31 cellular contexts compared by ENCODE assay signal in the genomic region with DNA sequence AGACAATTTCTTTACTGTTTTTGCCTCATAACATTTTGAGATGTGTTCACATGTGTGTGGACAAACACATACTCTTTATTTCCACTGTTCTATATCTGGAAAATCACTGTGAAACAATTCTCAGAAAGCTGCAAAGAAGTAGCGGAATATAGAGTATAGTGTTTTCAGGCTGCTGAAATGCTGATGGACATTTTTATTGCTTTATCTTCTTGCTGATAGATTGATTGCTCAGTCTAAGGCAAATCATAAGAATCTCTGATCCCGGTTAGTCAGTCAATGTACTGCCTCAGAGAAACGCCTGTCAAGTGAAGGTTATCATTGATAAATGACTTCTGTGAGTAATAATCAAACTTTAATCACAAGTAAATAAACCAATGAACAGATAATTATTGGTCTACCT.
A peak's percentile ranks its signal among the peaks of the same experiment; 100 is the strongest.
DNase-seq lines count a peak whose midpoint lies in the region; ATAC-seq, FAIRE-seq and TF ChIP-seq lines count a peak whose summit lies in the region.
"Had no signal": no experiment of that assay in that cellular context is flagged by ENCODE, and none has a peak within 500 bp of the region (broad histone marks: within the 10 kb centered on the region; RNA-seq: fewer than 3 reads in every experiment).

No MANE protein-coding gene starts in this region.

- no peaks in the 10 kb centered on the region for H3K79me2 ChIP-seq in neural cell (replicated peaks; ENCODE audit: insufficient read depth, low read length)

- peak; percentile 81 for TF ChIP-seq EP300 in neural cell (conservative IDR thresholded peaks at IDR 0.05; ENCODE audit: poor library complexity, severe bottlenecking)

- TF ChIP-seq POLR2A in spleen (IDR thresholded peaks at IDR 0.05) = no peak

- H3K9ac ChIP-seq in neural cell (ENCODE audit: low read length) = no peak overlapping the region
- H3K9ac ChIP-seq: BLaER1; BLaER1 treated with 17β-estradiol and CSF1 and Interleukin-3, amounts not matched to agents 10 nM and 100 nM had no signal

- ATAC-seq in GM21360 (IDR thresholded peaks at IDR 0.05; ENCODE audit: unreplicated experiment) = no peak
- ATAC-seq: A549; CD8-positive, alpha-beta T cell had no signal

- H3F3A ChIP-seq in neural cell (ENCODE audit: insufficient read depth, low read length, poor library complexity, severe bottlenecking) = no peaks in the 10 kb centered on the region

- no peak for TF ChIP-seq RAD21 in neural cell (conservative IDR thresholded peaks at IDR 0.05)

- H3K27ac ChIP-seq in neural cell (ENCODE audit: low read length) = no peak overlapping the region
- H3K27ac ChIP-seq in spleen = no peak overlapping the region
- H3K27ac ChIP-seq: 22Rv1; A549; BLaER1; BLaER1 treated with 17β-estradiol and CSF1 and Interleukin-3, amounts not matched to agents 10 nM and 100 nM; C4-2B had no signal

- intact Hi-C loops in spleen (cut with DNase I; ENCODE audit: low total_unique reads) = no loop called here

- peak; percentile 51 for FAIRE-seq in HTR-8/SVneo (lab: Jason Lieb, UNC)
- FAIRE-seq: A204.1, A549, D721Med had no signal

- no peak for DNase-seq in HTR-8/SVneo (ENCODE audit: insufficient read length, low spot score)
- DNase-seq in spleen = no peak
- DNase-seq: 8988T; ACHN; AML-193; BE2C; C1 segment of cervical spinal cord; Caco-2; Calu3; CD4-positive, alpha-beta memory T cell; CD4-positive, alpha-beta T cell; CD4-positive, CD25-positive, alpha-beta regulatory T cell; CD8-positive, alpha-beta memory T cell; CD8-positive, alpha-beta T cell; COR-L47; DMS 273 treated with DMSO at 0.1 percent for 48 hours; DMS153; DMS53; DMS79; DMS79 treated with DMSO at 0.1 percent for 48 hours; DND-41; EL had no signal

- no peaks in the 10 kb centered on the region for H4K20me1 ChIP-seq in neural cell (ENCODE audit: insufficient read depth)
- H4K20me1 ChIP-seq: BLaER1; BLaER1 treated with 17β-estradiol and CSF1 and Interleukin-3, amounts not matched to agents 10 nM and 100 nM had no signal

- TF ChIP-seq CTCF in neural cell (IDR thresholded peaks at IDR 0.05; ENCODE audit: poor library complexity, severe bottlenecking) (no peak), spleen (IDR thresholded peaks at IDR 0.05 in 8 of 11, conservative IDR thresholded peaks at IDR 0.05 in 3 of 11) (no peak)

- WGBS in spleen, 5 donors = 76 to 87% (median 83%) methylated on average over 3 of the region's 3 CpGs

- no peak overlapping the region for H2AFZ ChIP-seq in neural cell (ENCODE audit: low read depth, low read length)

- H3K9me2 ChIP-seq in neural cell (ENCODE audit: insufficient read depth, low read length) = no peaks in the 10 kb centered on the region

- H3K27me3 ChIP-seq in neural cell (ENCODE audit: insufficient read depth, low read depth, low read length) (no peaks in the 10 kb centered on the region), spleen (replicated peaks in 1 of 7) (no peaks in the 10 kb centered on the region)
- H3K27me3 ChIP-seq: BE2C; BLaER1; BLaER1 treated with 17β-estradiol and CSF1 and Interleukin-3, amounts not matched to agents 10 nM and 100 nM had no signal

- peak overlapping the region; percentile 39 for H3K4me2 ChIP-seq in neural cell (ENCODE audit: low read length)
- H3K4me2 ChIP-seq: A549; BLaER1; BLaER1 treated with 17β-estradiol and CSF1 and Interleukin-3, amounts not matched to agents 10 nM and 100 nM had no signal

- H3K36me3 ChIP-seq in neural cell (ENCODE audit: insufficient read depth, low read length) (no peaks in the 10 kb centered on the region), spleen (no peaks in the 10 kb centered on the region)
- H3K36me3 ChIP-seq: BE2C; BLaER1; BLaER1 treated with 17β-estradiol and CSF1 and Interleukin-3, amounts not matched to agents 10 nM and 100 nM had no signal

- H3K4me3 ChIP-seq in neural cell (ENCODE audit: low read length) = peak overlapping the region; percentile 3
- H3K4me3 ChIP-seq in spleen = no peak overlapping the region
- H3K4me3 ChIP-seq: A549; BLaER1; BLaER1 treated with 17β-estradiol and CSF1 and Interleukin-3, amounts not matched to agents 10 nM and 100 nM had no signal

- H3K4me1 ChIP-seq in spleen = no peaks in the 10 kb centered on the region
- H3K4me1 ChIP-seq: A549; BE2C; BLaER1; BLaER1 treated with 17β-estradiol and CSF1 and Interleukin-3, amounts not matched to agents 10 nM and 100 nM; Caco-2 had no signal

- H3K9me3 ChIP-seq in neural cell (ENCODE audit: low read length) (no peaks in the 10 kb centered on the region), spleen (peaks cover 0 to 16% (median 0%) of the 10 kb centered on the region in 8 donors)
- H3K9me3 ChIP-seq: A549; BE2C; BLaER1; BLaER1 treated with 17β-estradiol and CSF1 and Interleukin-3, amounts not matched to agents 10 nM and 100 nM; Caco-2 had no signal

TF ChIP-seq in neural cell, 6 proteins besides CTCF, POLR2A, EP300 and RAD21:
- TF ChIP-seq POLR2AphosphoS5 (IDR thresholded peaks at IDR 0.05) (peak; percentile 68), SMC3 (conservative IDR thresholded peaks at IDR 0.05; ENCODE audit: poor library complexity) (no peak)
